19 cellular contexts compared by ENCODE assay signal in genomic region chr6:12353731-12354130, GRCh38.
DNase-seq lines count a peak whose midpoint lies in the region; ATAC-seq, FAIRE-seq and TF ChIP-seq lines count a peak whose summit lies in the region.
"Had no signal": no experiment of that assay in that cellular context is flagged by ENCODE, and none has a peak within 500 bp of the region (broad histone marks: within the 10 kb centered on the region; RNA-seq: fewer than 3 reads in every experiment).

No MANE protein-coding gene starts in this region.

- FAIRE-seq in pancreas (lab: Jason Lieb, UNC): no peak
- FAIRE-seq: frontal cortex had no signal

- intact Hi-C loops in pancreas (cut with DNase I) (no loop called here), OCI-LY7 (cut with micrococcal nuclease; ENCODE audit: unreplicated experiment) (no loop called here), lower leg skin (cut with DNase I; ENCODE audit: low total_unique reads) (no loop called here)

- no peak overlapping the region for H2AFZ ChIP-seq in OCI-LY7 (ENCODE audit: low read length)

- ATAC-seq in pancreas: peak; percentile 40 to 47 (median 44)
- ATAC-seq: activated CD4-positive, CD25-positive, alpha-beta regulatory T cell treated with anti-CD3 and anti-CD28 coated beads, Interleukin-2, amount 50 U/mL, for 24 hours had no signal

- in situ Hi-C loops in brain microvascular endothelial cell (cut with HindIII; ENCODE audit: low pct_ligation_motif_present, low sequenced_read_pairs): no loop called here

- H3K36me3 ChIP-seq in brain microvascular endothelial cell (replicated peaks) (no peaks in the 10 kb centered on the region), pancreas (no peaks in the 10 kb centered on the region), OCI-LY7 (ENCODE audit: insufficient read depth, low read length) (no peaks in the 10 kb centered on the region)

- WGBS in pancreas, 2 donors: 43 to 48% methylated on average over 3 of the region's 3 CpGs
- WGBS in lower leg skin, 2 donors: 71 to 72% methylated on average over 3 of the region's 3 CpGs

- H3K4me3 ChIP-seq in brain microvascular endothelial cell (ENCODE audit: low read depth, low read length) (no peak overlapping the region), fibroblast of the aortic adventitia (ENCODE audit: low read depth, low read length) (no peak overlapping the region), pancreas (no peak overlapping the region), OCI-LY7 (ENCODE audit: low read depth, low read length, poor library complexity, severe bottlenecking) (no peak overlapping the region), lower leg skin (ENCODE audit: low read depth, poor library complexity, severe bottlenecking) (no peak overlapping the region)

- DNase-seq in EH (ENCODE audit: low read depth): peak; percentile 11
- no peak for DNase-seq in brain microvascular endothelial cell
- peak; percentile 44 for DNase-seq in fibroblast of the aortic adventitia (ENCODE audit: low read depth)
- DNase-seq in pancreas: no peak
- DNase-seq in SK-N-DZ (ENCODE audit: low spot score): no peak
- no peak for DNase-seq in OCI-LY7 (ENCODE audit: low spot score)
- no peak for DNase-seq in lower leg skin (ENCODE audit: low spot score in 2 of 2)
- no peak for DNase-seq in NCI-H2196 treated with DMSO at 0.1 percent for 48 hours (lab: John Stamatoyannopoulos, UW; ENCODE audit: unreplicated experiment)
- DNase-seq: activated CD8-positive, alpha-beta memory T cell treated with anti-CD3 and anti-CD28 coated beads, Interleukin-2, amount 50 U/mL, for 4 hours; activated naive CD4-positive, alpha-beta T cell; Calu3; effector memory CD4-positive, alpha-beta T cell; GDM1; NCI-H187 treated with DMSO at 0.1 percent for 48 hours; NCI-H510A; nephron progenitor cell; T-helper 9 cell had no signal

- peaks cover 4 to 9% (median 7%) of the 10 kb centered on the region in 3 donors for H3K4me1 ChIP-seq in pancreas
- peaks cover 46% of the 10 kb centered on the region for H3K4me1 ChIP-seq in OCI-LY7 (ENCODE audit: insufficient read depth, low read length, poor library complexity, severe bottlenecking)

- no peak for TF ChIP-seq POLR2A in lower leg skin (IDR thresholded peaks at IDR 0.05)

- no peaks in the 10 kb centered on the region for H3K79me2 ChIP-seq in OCI-LY7 (ENCODE audit: insufficient read depth, low read depth, low read length)

- TF ChIP-seq CTCF in brain microvascular endothelial cell (IDR thresholded peaks at IDR 0.05; ENCODE audit: low read depth, low read length, missing control alignments) (no peak), fibroblast of the aortic adventitia (IDR thresholded peaks at IDR 0.05; ENCODE audit: insufficient read depth, low read length) (no peak), pancreas (IDR thresholded peaks at IDR 0.05) (no peak), OCI-LY7 (conservative IDR thresholded peaks at IDR 0.05; ENCODE audit: low read length) (no peak), lower leg skin (IDR thresholded peaks at IDR 0.05) (no peak)

- BruUV-seq in OCI-LY7 (replicated peaks; lab: Mats Ljungman, UMichigan): no TSS peak

- H3K27ac ChIP-seq in brain microvascular endothelial cell: peak overlapping the region; percentile 80
- no peak overlapping the region for H3K27ac ChIP-seq in pancreas
- no peak overlapping the region for H3K27ac ChIP-seq in OCI-LY7 (ENCODE audit: low read depth, low read length, poor library complexity, severe bottlenecking)

- no peaks in the 10 kb centered on the region for H4K20me1 ChIP-seq in OCI-LY7 (ENCODE audit: insufficient read depth, low read length)

- CTCF ChIA-PET in OCI-LY7 (lab: Charles Lee; ENCODE audit: unreplicated experiment): no interaction called here

- H3K9me3 ChIP-seq in pancreas (no peaks in the 10 kb centered on the region), OCI-LY7 (ENCODE audit: low read length) (no peaks in the 10 kb centered on the region)

- H3K4me2 ChIP-seq in OCI-LY7 (ENCODE audit: low read length): no peak overlapping the region

- H3K9me2 ChIP-seq in OCI-LY7 (ENCODE audit: insufficient read depth, low read length): no peaks in the 10 kb centered on the region

- POLR2A ChIA-PET in OCI-LY7 (lab: Charles Lee): no interaction called here

- H3K27me3 ChIP-seq in brain microvascular endothelial cell (replicated peaks) (no peaks in the 10 kb centered on the region), pancreas (no peaks in the 10 kb centered on the region)

Comparison
In these comparisons a context has a peak if more than half of its experiments do, and no peak if none do; other contexts are left out.
1. DNase-seq: peak in EH (single experiment) and fibroblast of the aortic adventitia (single experiment); none in brain microvascular endothelial cell (single experiment), pancreas (0 of 6), SK-N-DZ (single experiment), OCI-LY7 (single experiment), lower leg skin (0 of 2) and NCI-H2196 treated with DMSO at 0.1 percent for 48 hours (single experiment).